In genomic region chr14:32366995-32367394, GRCh38 we compare ENCODE assay signal across 12 cellular contexts. TPM values are rescaled to one million over a fixed set of nuclear protein-coding genes. Genes with fewer than 3 reads are reported as not detected.
A peak's percentile ranks its signal among the peaks of the same experiment; 100 is the strongest.
DNase-seq lines count a peak whose midpoint lies in the region; ATAC-seq and TF ChIP-seq lines count a peak whose summit lies in the region.
"Had no signal": no experiment of that assay in that cellular context is flagged by ENCODE, and none has a peak within 500 bp of the region (broad histone marks: within the 10 kb centered on the region; RNA-seq: fewer than 3 reads in every experiment).

No MANE protein-coding gene starts in this region.

- intact Hi-C loops in dorsolateral prefrontal cortex (cut with DNase I) = loop anchor here (5.0 to 10.0 kb wide), 4 partner anchors 35 to 292 kb away; partner anchors contain the start of gene ARHGAP5 (in 1 of the 2)

- H3K4me2 ChIP-seq in GM23338 (no peak overlapping the region), Karpas-422 (ENCODE audit: low read depth, low read length, poor library complexity, severe bottlenecking) (no peak overlapping the region)

- no peak overlapping the region for H3K4me3 ChIP-seq in GM23338
- peak overlapping the region in 13 of 59 donors; percentile 1 to 44 (median 20) for H3K4me3 ChIP-seq in dorsolateral prefrontal cortex
- H3K4me3 ChIP-seq in Karpas-422 (ENCODE audit: low read length) = no peak overlapping the region
- H3K4me3 ChIP-seq: spleen had no signal

- H3K27me3 ChIP-seq in GM23338 (ENCODE audit: insufficient read depth) (no peaks in the 10 kb centered on the region), dorsolateral prefrontal cortex (no peaks in the 10 kb centered on the region), Karpas-422 (ENCODE audit: low read length) (no peaks in the 10 kb centered on the region)
- H3K27me3 ChIP-seq: spleen had no signal

- H3K36me3 Mint-ChIP-seq in GM23338 (ENCODE audit: low read depth) = no peaks in the 10 kb centered on the region
- H3K36me3 Mint-ChIP-seq in osteocyte (ENCODE audit: unreplicated experiment) = no peaks in the 10 kb centered on the region
- H3K36me3 Mint-ChIP-seq: activated naive CD8-positive, alpha-beta T cell; CD8-positive, alpha-beta memory T cell had no signal

- H3K4me1 ChIP-seq in GM23338 (ENCODE audit: insufficient read depth) = peaks cover 28% of the 10 kb centered on the region
- H3K4me1 ChIP-seq in Karpas-422 (ENCODE audit: low read length) = peaks cover 9% of the 10 kb centered on the region
- H3K4me1 ChIP-seq: spleen had no signal

- H3K4me1 Mint-ChIP-seq in GM23338 = peaks cover 24% of the 10 kb centered on the region
- H3K4me1 Mint-ChIP-seq in osteocyte (ENCODE audit: unreplicated experiment) = peaks cover 51% of the 10 kb centered on the region
- H3K4me1 Mint-ChIP-seq: CD8-positive, alpha-beta memory T cell had no signal

- TF ChIP-seq CTCF in GM23338 (conservative IDR thresholded peaks at IDR 0.05; ENCODE audit: low read depth in 2 of 2) = no peak
- TF ChIP-seq CTCF in dorsolateral prefrontal cortex (IDR thresholded peaks at IDR 0.05 in 54 of 56, conservative IDR thresholded peaks at IDR 0.05 in 2 of 56; ENCODE audit: low read depth in 1 of 56, partially characterized antibody in 56 of 56) = peak in 1 of 56 donors; percentile 4
- TF ChIP-seq CTCF in osteocyte (IDR thresholded peaks at IDR 0.05) = no peak

- H3K9ac ChIP-seq in Karpas-422 (ENCODE audit: low read length) = no peak overlapping the region

- H3K4me3 Mint-ChIP-seq in GM23338 (no peak overlapping the region), osteocyte (ENCODE audit: unreplicated experiment) (no peak overlapping the region)
- H3K4me3 Mint-ChIP-seq: activated CD8-positive, alpha-beta T cell treated with anti-CD3 and anti-CD28 coated beads, Interleukin-2, amount 10 ng/mL, durations not matched to agents 7 days and 5 days; activated naive CD8-positive, alpha-beta T cell; CD8-positive, alpha-beta memory T cell; T-helper 1 cell treated with Interleukin-12 subunit alpha and Interleukin-12 subunit beta and Interleukin-4 antibody, amounts not matched to agents 30 μg/mL and 1 μg/mL, for 36 hours had no signal

- H3F3A ChIP-seq in GM23338 (replicated peaks; ENCODE audit: low read depth) = no peaks in the 10 kb centered on the region

- H3K79me2 ChIP-seq in GM23338 (replicated peaks; ENCODE audit: insufficient read depth) = no peaks in the 10 kb centered on the region
- no peaks in the 10 kb centered on the region for H3K79me2 ChIP-seq in Karpas-422 (ENCODE audit: low read length)

- no peak overlapping the region for H3K27ac ChIP-seq in GM23338 (ENCODE audit: low read depth)
- H3K27ac ChIP-seq in dorsolateral prefrontal cortex = peak overlapping the region; percentile 7 to 96 (median 88)
- no peak overlapping the region for H3K27ac ChIP-seq in Karpas-422 (ENCODE audit: low read length)
- H3K27ac ChIP-seq: spleen had no signal

- H3K9me3 Mint-ChIP-seq in GM23338 = no peaks in the 10 kb centered on the region
- no peaks in the 10 kb centered on the region for H3K9me3 Mint-ChIP-seq in osteocyte (ENCODE audit: unreplicated experiment)
- H3K9me3 Mint-ChIP-seq: T-helper 1 cell treated with Interleukin-12 subunit alpha and Interleukin-12 subunit beta and Interleukin-4 antibody, amounts not matched to agents 30 μg/mL and 1 μg/mL, for 36 hours had no signal

- H3K27me3 Mint-ChIP-seq in GM23338 (ENCODE audit: insufficient read depth, low read depth, poor library complexity) = no peaks in the 10 kb centered on the region
- H3K27me3 Mint-ChIP-seq in osteocyte (ENCODE audit: unreplicated experiment) = no peaks in the 10 kb centered on the region
- H3K27me3 Mint-ChIP-seq: activated naive CD8-positive, alpha-beta T cell had no signal

- H3K9me2 ChIP-seq in GM23338 (ENCODE audit: insufficient read depth) (peaks cover 6% of the 10 kb centered on the region; the same call in 1 of the 2 replicates), Karpas-422 (replicated peaks; ENCODE audit: insufficient read depth, low read length) (no peaks in the 10 kb centered on the region)

- H3K36me3 ChIP-seq in GM23338 (ENCODE audit: insufficient read depth) (no peaks in the 10 kb centered on the region), Karpas-422 (ENCODE audit: insufficient read depth, low read length) (no peaks in the 10 kb centered on the region)
- H3K36me3 ChIP-seq: spleen had no signal

- ATAC-seq in GM23338 (no peak), GM21526 (IDR thresholded peaks at IDR 0.05; ENCODE audit: low FRiP score, unreplicated experiment) (no peak)
- ATAC-seq: activated CD8-positive, alpha-beta T cell treated with anti-CD3 and anti-CD28 coated beads, Interleukin-2, amount 10 ng/mL, durations not matched to agents 7 days and 5 days had no signal

- DNase-seq in GM23338 (ENCODE audit: low spot score) (no peak), NCI-H2107 treated with DMSO at 0.1 percent for 48 hours (lab: John Stamatoyannopoulos, UW; ENCODE audit: unreplicated experiment) (peak; percentile 92), dorsolateral prefrontal cortex (no peak), osteocyte (ENCODE audit: extremely low spot score, unreplicated experiment) (no peak), kidney glomerular epithelial cell (lab: John Stamatoyannopoulos, UW) (no peak), Karpas-422 (no peak)
- DNase-seq: activated CD8-positive, alpha-beta T cell treated with anti-CD3 and anti-CD28 coated beads, Interleukin-2, amount 10 ng/mL, durations not matched to agents 7 days and 5 days; CD8-positive, alpha-beta memory T cell; spleen had no signal

- 0 out of 2 replicates have a peak overlapping the region, but pooled peaks have one; percentile 58 for H2AFZ ChIP-seq in GM23338
- no peak overlapping the region for H2AFZ ChIP-seq in Karpas-422 (ENCODE audit: low read length)

- no peaks in the 10 kb centered on the region; the same call in 1 of the 2 replicates for H4K20me1 ChIP-seq in GM23338 (replicated peaks; ENCODE audit: insufficient read depth)
- no peaks in the 10 kb centered on the region for H4K20me1 ChIP-seq in Karpas-422 (ENCODE audit: insufficient read depth, low read depth, low read length)

- no peak overlapping the region; the same call in 1 of the 2 replicates for H3K27ac Mint-ChIP-seq in GM23338
- peak overlapping the region; percentile 75 for H3K27ac Mint-ChIP-seq in osteocyte (ENCODE audit: unreplicated experiment)
- H3K27ac Mint-ChIP-seq: activated CD8-positive, alpha-beta T cell treated with anti-CD3 and anti-CD28 coated beads, Interleukin-2, amount 10 ng/mL, durations not matched to agents 7 days and 5 days; activated naive CD8-positive, alpha-beta T cell; CD8-positive, alpha-beta memory T cell; T-helper 1 cell treated with Interleukin-12 subunit alpha and Interleukin-12 subunit beta and Interleukin-4 antibody, amounts not matched to agents 30 μg/mL and 1 μg/mL, for 36 hours had no signal

- H3K9me3 ChIP-seq in Karpas-422 (ENCODE audit: low read length) = no peaks in the 10 kb centered on the region
- H3K9me3 ChIP-seq: spleen had no signal

TF ChIP-seq in GM23338, 12 proteins besides CTCF, POLR2A, EP300 and RAD21:
- TF ChIP-seq REST (IDR thresholded peaks at IDR 0.05; ENCODE audit: unreplicated experiment) (no peak), JUNB (IDR thresholded peaks at IDR 0.05; ENCODE audit: unreplicated experiment) (no peak), STAT1 (IDR thresholded peaks at IDR 0.05; ENCODE audit: unreplicated experiment) (no peak), ZNF114 (CRISPR knock-in tag; IDR thresholded peaks at IDR 0.05) (no peak), NANOG (IDR thresholded peaks at IDR 0.05; ENCODE audit: borderline replicate concordance) (no peak), ZNF331 (CRISPR knock-in tag; IDR thresholded peaks at IDR 0.05; ENCODE audit: low read depth) (no peak), POLR2AphosphoS5 (IDR thresholded peaks at IDR 0.05; ENCODE audit: low read depth) (no peak), EZH2 (IDR thresholded peaks at IDR 0.05; ENCODE audit: low read depth, unreplicated experiment) (no peak), ETS1 (IDR thresholded peaks at IDR 0.05) (no peak)

RNA-seq across cellular contexts. Expression of gene AKAP6, which starts 37.9 kb away (rescaled TPM):
- total RNA-seq in GM23338 (2014; rRNA removed; shearing (Covaris generic)) = 0.38 and 0.43 TPM in 2 replicates
- 0.16 and 0.42 TPM in 2 replicates for polyA plus RNA-seq in GM23338 (2016; fragmentation: Nextera tagmentation; extraction: Ambion mirVana)
- total RNA-seq in dorsolateral prefrontal cortex (100 to 1,000 TPM; 160 to 396 (median 286) TPM), osteocyte (3.8 and 4.1 TPM in 2 replicates)
- total RNA-seq in Karpas-422 (2014; rRNA removed; shearing (Covaris generic); ENCODE audit: low replicate concordance) = 0.54 and 2.3 TPM in 2 replicates

Comparison
In these comparisons a context has a peak if more than half of its experiments do, and no peak if none do; other contexts are left out.
1. H3K27ac ChIP-seq: peak in dorsolateral prefrontal cortex (59 of 59); none in GM23338 (single experiment) and Karpas-422 (single experiment).
2. RNA of gene AKAP6, which starts 37.9 kb away (total RNA-seq): 160 to 396 TPM in dorsolateral prefrontal cortex; 3.8 to 4.1 TPM in osteocyte, 0.54 to 2.3 TPM in Karpas-422 and 0.38 to 0.43 TPM in GM23338; every median in the first group is over 10 times any median in the second.